ENCODE assay signal across 1 cellular context in the genomic region with DNA sequence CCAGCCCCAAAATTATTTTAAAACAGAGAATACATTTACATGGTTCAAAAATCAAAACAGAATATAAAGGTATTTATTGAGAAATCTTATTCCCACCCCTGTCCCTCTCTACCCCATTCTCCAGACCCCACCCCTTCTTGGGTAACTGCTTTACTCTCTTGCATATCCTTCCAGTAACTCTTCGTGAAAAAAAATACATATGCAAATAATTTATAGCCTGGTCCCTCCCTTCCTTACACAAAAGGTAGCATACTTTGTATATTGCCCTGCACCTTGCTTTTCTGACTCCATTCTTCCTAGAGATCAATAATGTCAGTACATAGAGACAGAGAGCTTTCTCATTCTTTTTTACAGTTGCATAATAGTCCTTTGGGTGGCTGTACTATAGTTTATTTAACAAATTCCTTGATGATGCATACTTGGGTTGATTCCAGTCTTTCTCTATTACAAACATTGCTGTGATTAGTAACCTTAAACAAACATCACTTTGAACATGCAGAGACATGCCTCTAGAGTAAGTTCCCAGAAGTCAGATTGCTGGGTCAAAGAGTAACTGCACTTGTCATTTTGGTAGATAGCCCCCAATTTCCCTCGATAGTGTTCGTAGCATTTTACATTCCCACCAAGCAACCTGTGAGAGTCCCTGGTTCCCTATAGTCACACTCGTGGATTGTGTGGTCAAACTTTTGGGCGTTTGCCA.
TF ChIP-seq lines count a peak whose summit lies in the region.

No MANE protein-coding gene starts in this region.

TF ChIP-seq in HepG2, 621 proteins besides CTCF, POLR2A, EP300 and RAD21 (continued from another document and continues in another):
- TF ChIP-seq POGK (CRISPR knock-in tag; conservative IDR thresholded peaks at IDR 0.05) (0 out of 2 replicates have a peak, but pooled peaks have one; percentile 26), FIP1L1 (IDR thresholded peaks at IDR 0.05; ENCODE audit: borderline replicate concordance, insufficient read depth, low read depth, low read length) (no peak), MAFG (CRISPR knock-in tag; IDR thresholded peaks at IDR 0.05) (no peak), RBAK (CRISPR knock-in tag; IDR thresholded peaks at IDR 0.05) (no peak), GMEB1 (CRISPR knock-in tag; IDR thresholded peaks at IDR 0.05; ENCODE audit: borderline replicate concordance) (peak; percentile 60; the same call in 1 of the 2 replicates), ZBTB49 (CRISPR knock-in tag; IDR thresholded peaks at IDR 0.05; ENCODE audit: borderline replicate concordance) (no peak), CREM (IDR thresholded peaks at IDR 0.05) (peak; percentile 89), CREM (CRISPR knock-in tag; IDR thresholded peaks at IDR 0.05) (no peak), IRF2 (CRISPR knock-in tag; IDR thresholded peaks at IDR 0.05) (no peak; the same call in 1 of the 2 replicates), ZNF251 (CRISPR knock-in tag; IDR thresholded peaks at IDR 0.05) (no peak), SMC3 (IDR thresholded peaks at IDR 0.05; ENCODE audit: low read length) (peak; percentile 39), AHDC1 (CRISPR knock-in tag; IDR thresholded peaks at IDR 0.05; ENCODE audit: borderline replicate concordance) (peak; percentile 91; the same call in 1 of the 2 replicates), ZNF609 (CRISPR knock-in tag; IDR thresholded peaks at IDR 0.05; ENCODE audit: borderline replicate concordance) (peak; percentile 81), DMAP1 (CRISPR knock-in tag; IDR thresholded peaks at IDR 0.05) (peak; percentile 48; the same call in 1 of the 2 replicates), ARID2 (CRISPR knock-in tag; IDR thresholded peaks at IDR 0.05; ENCODE audit: borderline replicate concordance) (no peak), ZNF354B (CRISPR knock-in tag; IDR thresholded peaks at IDR 0.05) (no peak), ATAD3A (CRISPR knock-in tag; IDR thresholded peaks at IDR 0.05) (no peak), ZNF24 (IDR thresholded peaks at IDR 0.05) (peak; percentile 68; the same call in 1 of the 2 replicates), ZBTB38 (CRISPR knock-in tag; IDR thresholded peaks at IDR 0.05) (no peak), IKZF4 (CRISPR knock-in tag; IDR thresholded peaks at IDR 0.05; ENCODE audit: borderline replicate concordance, low read depth, not compliant biosample characterization) (no peak), SMARCE1 (IDR thresholded peaks at IDR 0.05; ENCODE audit: borderline replicate concordance) (no peak; the same call in 1 of the 2 replicates), ZNF616 (CRISPR knock-in tag; IDR thresholded peaks at IDR 0.05; ENCODE audit: low read depth) (no peak), REXO4 (CRISPR knock-in tag; IDR thresholded peaks at IDR 0.05; ENCODE audit: borderline replicate concordance) (no peak), CEBPG (CRISPR knock-in tag; IDR thresholded peaks at IDR 0.05) (peak; percentile 91), MZF1 (CRISPR knock-in tag; IDR thresholded peaks at IDR 0.05; ENCODE audit: borderline replicate concordance) (no peak)
- TF ChIP-seq, protein P1, sequence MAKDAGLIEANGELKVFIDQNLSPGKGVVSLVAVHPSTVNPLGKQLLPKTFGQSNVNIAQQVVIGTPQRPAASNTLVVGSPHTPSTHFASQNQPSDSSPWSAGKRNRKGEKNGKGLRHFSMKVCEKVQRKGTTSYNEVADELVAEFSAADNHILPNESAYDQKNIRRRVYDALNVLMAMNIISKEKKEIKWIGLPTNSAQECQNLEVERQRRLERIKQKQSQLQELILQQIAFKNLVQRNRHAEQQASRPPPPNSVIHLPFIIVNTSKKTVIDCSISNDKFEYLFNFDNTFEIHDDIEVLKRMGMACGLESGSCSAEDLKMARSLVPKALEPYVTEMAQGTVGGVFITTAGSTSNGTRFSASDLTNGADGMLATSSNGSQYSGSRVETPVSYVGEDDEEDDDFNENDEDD (CRISPR knock-in tag; IDR thresholded peaks at IDR 0.05; ENCODE audit: borderline replicate concordance) = no peak; the same call in 1 of the 2 replicates
- TF ChIP-seq, protein P2, sequence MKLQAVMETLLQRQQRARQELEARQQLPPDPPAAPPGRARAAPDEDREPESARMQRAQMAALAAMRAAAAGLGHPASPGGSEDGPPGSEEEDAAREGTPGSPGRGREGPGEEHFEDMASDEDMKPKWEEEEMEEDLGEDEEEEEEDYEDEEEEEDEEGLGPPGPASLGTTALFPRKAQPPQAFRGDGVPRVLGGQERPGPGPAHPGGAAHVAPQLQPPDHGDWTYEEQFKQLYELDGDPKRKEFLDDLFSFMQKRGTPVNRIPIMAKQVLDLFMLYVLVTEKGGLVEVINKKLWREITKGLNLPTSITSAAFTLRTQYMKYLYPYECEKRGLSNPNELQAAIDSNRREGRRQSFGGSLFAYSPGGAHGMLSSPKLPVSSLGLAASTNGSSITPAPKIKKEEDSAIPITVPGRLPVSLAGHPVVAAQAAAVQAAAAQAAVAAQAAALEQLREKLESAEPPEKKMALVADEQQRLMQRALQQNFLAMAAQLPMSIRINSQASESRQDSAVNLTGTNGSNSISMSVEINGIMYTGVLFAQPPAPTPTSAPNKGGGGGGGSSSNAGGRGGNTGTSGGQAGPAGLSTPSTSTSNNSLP (IDR thresholded peaks at IDR 0.05; ENCODE audit: low read depth, low read length) = peak; percentile 100
- TF ChIP-seq, protein P3, sequence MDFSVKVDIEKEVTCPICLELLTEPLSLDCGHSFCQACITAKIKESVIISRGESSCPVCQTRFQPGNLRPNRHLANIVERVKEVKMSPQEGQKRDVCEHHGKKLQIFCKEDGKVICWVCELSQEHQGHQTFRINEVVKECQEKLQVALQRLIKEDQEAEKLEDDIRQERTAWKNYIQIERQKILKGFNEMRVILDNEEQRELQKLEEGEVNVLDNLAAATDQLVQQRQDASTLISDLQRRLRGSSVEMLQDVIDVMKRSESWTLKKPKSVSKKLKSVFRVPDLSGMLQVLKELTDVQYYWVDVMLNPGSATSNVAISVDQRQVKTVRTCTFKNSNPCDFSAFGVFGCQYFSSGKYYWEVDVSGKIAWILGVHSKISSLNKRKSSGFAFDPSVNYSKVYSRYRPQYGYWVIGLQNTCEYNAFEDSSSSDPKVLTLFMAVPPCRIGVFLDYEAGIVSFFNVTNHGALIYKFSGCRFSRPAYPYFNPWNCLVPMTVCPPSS (IDR thresholded peaks at IDR 0.05) = no peak
